In genomic region chr4:128810871-128811570, GRCh38 we compare ENCODE assay signal across 1 cellular context.
TF ChIP-seq lines count a peak whose summit lies in the region.

No MANE protein-coding gene starts in this region.

TF ChIP-seq in HepG2, 621 proteins besides CTCF, POLR2A, EP300 and RAD21 (continued from another document):
- TF ChIP-seq RARG (CRISPR knock-in tag; IDR thresholded peaks at IDR 0.05; ENCODE audit: low read depth) = no peak
- 0 out of 2 replicates have a peak, but pooled peaks have one; percentile 38 for TF ChIP-seq MIER3 (CRISPR knock-in tag; IDR thresholded peaks at IDR 0.05; ENCODE audit: borderline replicate concordance)
- TF ChIP-seq TRAFD1 (CRISPR knock-in tag; IDR thresholded peaks at IDR 0.05; ENCODE audit: borderline replicate concordance) = no peak
- TF ChIP-seq MXI1 (IDR thresholded peaks at IDR 0.05; ENCODE audit: borderline replicate concordance, low read depth, low read length) = peak; percentile 70; the same call in 2 of the 3 replicates
- peak; percentile 52 for TF ChIP-seq SKI (IDR thresholded peaks at IDR 0.05; ENCODE audit: partially characterized antibody)
- TF ChIP-seq UBTF (CRISPR knock-in tag; IDR thresholded peaks at IDR 0.05) = peak; percentile 47
- no peak for TF ChIP-seq ZBTB3 (CRISPR knock-in tag; IDR thresholded peaks at IDR 0.05; ENCODE audit: borderline replicate concordance, low read depth)
- TF ChIP-seq ZNF12 (CRISPR knock-in tag; IDR thresholded peaks at IDR 0.05) = no peak
- TF ChIP-seq LBX2 (CRISPR knock-in tag; IDR thresholded peaks at IDR 0.05; ENCODE audit: borderline replicate concordance) = no peak
- peak; percentile 73; the same call in 1 of the 2 replicates for TF ChIP-seq ZNF788 (CRISPR knock-in tag; IDR thresholded peaks at IDR 0.05; ENCODE audit: borderline replicate concordance)
- 0 out of 2 replicates have a peak, but pooled peaks have one; percentile 43 for TF ChIP-seq JUNB (CRISPR knock-in tag; IDR thresholded peaks at IDR 0.05; ENCODE audit: borderline replicate concordance)
